In genomic region chr1:203405703-203406430, GRCh38 we compare ENCODE assay signal across 23 cellular contexts. TPM values are rescaled to one million over a fixed set of nuclear protein-coding genes. Genes with fewer than 3 reads are reported as not detected.
DNase-seq lines count a peak whose midpoint lies in the region; ATAC-seq and TF ChIP-seq lines count a peak whose summit lies in the region.
"Had no signal": no experiment of that assay in that cellular context is flagged by ENCODE, and none has a peak within 500 bp of the region (broad histone marks: within the 10 kb centered on the region; RNA-seq: fewer than 3 reads in every experiment).

No MANE protein-coding gene starts in this region.

- H3K9me3 ChIP-seq in ascending aorta = no peaks in the 10 kb centered on the region
- no peaks in the 10 kb centered on the region for H3K9me3 ChIP-seq in lower lobe of right lung
- H3K9me3 ChIP-seq in gastrocnemius medialis = no peaks in the 10 kb centered on the region
- H3K9me3 ChIP-seq in upper lobe of left lung = no peaks in the 10 kb centered on the region
- H3K9me3 ChIP-seq: right lobe of liver had no signal

- TF ChIP-seq POLR2A in gastrocnemius medialis (IDR thresholded peaks at IDR 0.05) (no peak), upper lobe of left lung (IDR thresholded peaks at IDR 0.05) (no peak)

- H3K36me3 ChIP-seq in ascending aorta = no peaks in the 10 kb centered on the region
- no peaks in the 10 kb centered on the region for H3K36me3 ChIP-seq in lower lobe of right lung
- H3K36me3 ChIP-seq in gastrocnemius medialis = no peaks in the 10 kb centered on the region
- no peaks in the 10 kb centered on the region for H3K36me3 ChIP-seq in upper lobe of left lung
- H3K36me3 ChIP-seq: right lobe of liver had no signal

- no peak overlapping the region for H3K27ac Mint-ChIP-seq in stimulated activated memory B cell treated with anti-CD40 and anti-IgM and Interleukin-4, amounts not matched to agents 10 μg/mL and 1 μg/mL and 100 μg/mL, for 72 hours
- H3K27ac Mint-ChIP-seq: activated CD4-positive, alpha-beta T cell treated with anti-CD3 and anti-CD28 coated beads for 36 hours; activated naive CD4-positive, alpha-beta T cell treated with anti-CD3 and anti-CD28 coated beads, Interleukin-2, amount 50 U/mL, for 72 hours; CD4-positive, alpha-beta T cell; IgD-negative memory B cell had no signal

- H3K36me3 Mint-ChIP-seq in stimulated activated memory B cell treated with anti-CD40 and anti-IgM and Interleukin-4, amounts not matched to agents 10 μg/mL and 1 μg/mL and 100 μg/mL, for 72 hours = peaks cover 4% of the 10 kb centered on the region
- H3K36me3 Mint-ChIP-seq: activated naive CD4-positive, alpha-beta T cell treated with anti-CD3 and anti-CD28 coated beads, Interleukin-2, amount 50 U/mL, for 72 hours; IgD-negative memory B cell had no signal

- H3K9me3 Mint-ChIP-seq in stimulated activated memory B cell treated with anti-CD40 and anti-IgM and Interleukin-4, amounts not matched to agents 10 μg/mL and 1 μg/mL and 100 μg/mL, for 72 hours = peaks cover 4% of the 10 kb centered on the region
- H3K9me3 Mint-ChIP-seq: CD4-positive, alpha-beta T cell had no signal

- no peak for TF ChIP-seq CTCF in ascending aorta (IDR thresholded peaks at IDR 0.05)
- no peak for TF ChIP-seq CTCF in lower lobe of right lung (IDR thresholded peaks at IDR 0.05)
- TF ChIP-seq CTCF in gastrocnemius medialis (IDR thresholded peaks at IDR 0.05 in 4 of 5, conservative IDR thresholded peaks at IDR 0.05 in 1 of 5) = no peak
- TF ChIP-seq CTCF in upper lobe of left lung (IDR thresholded peaks at IDR 0.05) = no peak

- H3K4me3 ChIP-seq in ascending aorta (no peak overlapping the region), lower lobe of right lung (no peak overlapping the region), gastrocnemius medialis (no peak overlapping the region), upper lobe of left lung (no peak overlapping the region)
- H3K4me3 ChIP-seq: right lobe of liver had no signal

- peaks cover 42 to 67% of the 10 kb centered on the region in 2 donors for H3K4me1 ChIP-seq in ascending aorta
- peaks cover 54% of the 10 kb centered on the region for H3K4me1 ChIP-seq in lower lobe of right lung
- H3K4me1 ChIP-seq in gastrocnemius medialis = peaks cover 0 to 4% of the 10 kb centered on the region in 2 donors
- H3K4me1 ChIP-seq in upper lobe of left lung = peaks cover 9 to 27% (median 24%) of the 10 kb centered on the region in 4 donors
- H3K4me1 ChIP-seq: right lobe of liver had no signal

- intact Hi-C loops in ascending aorta (cut with DNase I) (loop anchor here (2.0 to 5.0 kb wide), 4 partner anchors 36 to 131 kb away; partner anchors contain the start of gene FMOD), lower lobe of right lung (cut with DNase I) (no loop called here), gastrocnemius medialis (cut with DNase I; ENCODE audit: low total_unique reads) (loop anchor here (5.0 kb wide), 1 partner anchor 36 kb away; no protein-coding TSS in a partner anchor)

- ATAC-seq in lower lobe of right lung (no peak), gastrocnemius medialis (no peak), upper lobe of left lung (ENCODE audit: low FRiP score in 2 of 2) (no peak)
- ATAC-seq in stimulated activated memory B cell treated with anti-CD40 and anti-IgM and Interleukin-4, amounts not matched to agents 10 μg/mL and 1 μg/mL and 100 μg/mL, for 72 hours = no peak
- ATAC-seq: activated CD4-positive, alpha-beta T cell treated with anti-CD3 and anti-CD28 coated beads for 36 hours; activated naive CD4-positive, alpha-beta T cell treated with anti-CD3 and anti-CD28 coated beads, Interleukin-2, amount 50 U/mL, for 72 hours; right lobe of liver; stimulated activated naive CD8-positive, alpha-beta T cell treated with anti-CD3 and anti-CD28 coated beads, Interleukin-15, Interleukin-2, amounts not matched to agents 100 U/mL and 50 U/mL, for 24 hours had no signal

- WGBS in upper lobe of left lung, 2 donors = 65 to 85% methylated on average over 5 of the region's 5 CpGs

- no peak for DNase-seq in ascending aorta (ENCODE audit: low spot score in 2 of 2)
- DNase-seq in lower lobe of right lung = no peak
- DNase-seq in gastrocnemius medialis = no peak
- no peak for DNase-seq in upper lobe of left lung
- DNase-seq in hepatic stellate cell (ENCODE audit: low spot score) = no peak
- DNase-seq in NCI-H524 (lab: John Stamatoyannopoulos, UW) = no peak
- DNase-seq: activated CD4-positive, alpha-beta T cell treated with anti-CD3 and anti-CD28 coated beads for 36 hours; activated T-cell treated with anti-CD3 and anti-CD28 coated beads, Interleukin-2, amount 50 U/mL, for 48 hours; CD4-positive, alpha-beta T cell; DMS153; effector memory CD4-positive, alpha-beta T cell; GDM1; MM.1S; NCI-H2171 treated with DMSO at 0.1 percent for 48 hours; NCI-H774; occipital lobe; right lobe of liver; SIG-M5; stimulated activated CD4-positive, alpha-beta T cell treated with anti-CD3 and anti-CD28 coated beads, Interleukin-2, amount 100 ng/mL, for 24 hours; stimulated activated naive CD8-positive, alpha-beta T cell treated with anti-CD3 and anti-CD28 coated beads, Interleukin-15, Interleukin-2, amounts not matched to agents 100 U/mL and 50 U/mL, for 24 hours had no signal

- peaks cover 21% of the 10 kb centered on the region for H3K4me1 Mint-ChIP-seq in stimulated activated memory B cell treated with anti-CD40 and anti-IgM and Interleukin-4, amounts not matched to agents 10 μg/mL and 1 μg/mL and 100 μg/mL, for 72 hours
- H3K4me1 Mint-ChIP-seq: activated CD4-positive, alpha-beta T cell treated with anti-CD3 and anti-CD28 coated beads for 36 hours had no signal

- no peak overlapping the region for H3K4me3 Mint-ChIP-seq in stimulated activated memory B cell treated with anti-CD40 and anti-IgM and Interleukin-4, amounts not matched to agents 10 μg/mL and 1 μg/mL and 100 μg/mL, for 72 hours
- H3K4me3 Mint-ChIP-seq: activated CD4-positive, alpha-beta T cell treated with anti-CD3 and anti-CD28 coated beads for 36 hours; CD4-positive, alpha-beta T cell; IgD-negative memory B cell had no signal

- peak overlapping the region; percentile 92 to 97 for H3K27ac ChIP-seq in ascending aorta
- H3K27ac ChIP-seq in lower lobe of right lung = peak overlapping the region; percentile 66
- peak overlapping the region; percentile 53 to 69 (median 60) for H3K27ac ChIP-seq in gastrocnemius medialis
- peak overlapping the region; percentile 18 to 74 (median 44) for H3K27ac ChIP-seq in upper lobe of left lung
- H3K27ac ChIP-seq: right lobe of liver had no signal

- no peak for TF ChIP-seq EP300 in upper lobe of left lung (IDR thresholded peaks at IDR 0.05)

- in situ Hi-C loops in gastrocnemius medialis (cut with MboI; ENCODE audit: low sequenced_read_pairs in 4 of 4) = no loop called here

- peaks cover 14% of the 10 kb centered on the region for H3K27me3 Mint-ChIP-seq in stimulated activated memory B cell treated with anti-CD40 and anti-IgM and Interleukin-4, amounts not matched to agents 10 μg/mL and 1 μg/mL and 100 μg/mL, for 72 hours

- H3K27me3 ChIP-seq in ascending aorta = no peaks in the 10 kb centered on the region
- no peaks in the 10 kb centered on the region for H3K27me3 ChIP-seq in lower lobe of right lung (ENCODE audit: low read depth)
- peaks cover 0 to 5% (median 4%) of the 10 kb centered on the region in 3 donors for H3K27me3 ChIP-seq in gastrocnemius medialis
- H3K27me3 ChIP-seq in upper lobe of left lung = no peaks in the 10 kb centered on the region
- H3K27me3 ChIP-seq: right lobe of liver had no signal

RNA-seq across cellular contexts. Expression of gene FMOD, which starts 54.9 kb away (rescaled TPM):
- total RNA-seq in ascending aorta = 92.3 TPM
- total RNA-seq in lower lobe of right lung = 28.9 TPM
- 10 to 100 TPM in 1 of 4 donors, 1 to 10 TPM in 3; 6.3 to 15.8 (median 7.8) TPM for total RNA-seq in gastrocnemius medialis
- 10 to 100 TPM; 12.5 to 46.7 (median 25.4) TPM for total RNA-seq in upper lobe of left lung
- total RNA-seq: CD4-positive, alpha-beta T cell had no signal

Comparison
In these comparisons a context has a peak if more than half of its experiments do, and no peak if none do; other contexts are left out.
1. H3K27ac ChIP-seq: peak in every context shown above with its lines; median percentile 94 in ascending aorta; 66 in lower lobe of right lung; 60 in gastrocnemius medialis; 44 in upper lobe of left lung.